1 cellular context compared by ENCODE assay signal in genomic region chr1:20481158-20481617, GRCh38.
TF ChIP-seq lines count a peak whose summit lies in the region.

No MANE protein-coding gene starts in this region.

TF ChIP-seq in GM23338, 12 proteins besides CTCF, POLR2A, EP300 and RAD21:
- TF ChIP-seq ZNF462 (CRISPR knock-in tag; IDR thresholded peaks at IDR 0.05) (no peak), EZH2phosphoT487 (IDR thresholded peaks at IDR 0.05; ENCODE audit: unreplicated experiment) (no peak), CREB1 (CRISPR knock-in tag; IDR thresholded peaks at IDR 0.05; ENCODE audit: low read depth) (no peak), ZNF114 (CRISPR knock-in tag; IDR thresholded peaks at IDR 0.05) (no peak), POLR2AphosphoS5 (IDR thresholded peaks at IDR 0.05; ENCODE audit: low read depth) (no peak), NANOG (IDR thresholded peaks at IDR 0.05; ENCODE audit: borderline replicate concordance) (no peak), JUNB (IDR thresholded peaks at IDR 0.05; ENCODE audit: unreplicated experiment) (no peak), ETS1 (IDR thresholded peaks at IDR 0.05) (no peak), ZNF331 (CRISPR knock-in tag; IDR thresholded peaks at IDR 0.05; ENCODE audit: low read depth) (no peak), STAT1 (IDR thresholded peaks at IDR 0.05; ENCODE audit: unreplicated experiment) (no peak), EZH2 (IDR thresholded peaks at IDR 0.05; ENCODE audit: low read depth, unreplicated experiment) (no peak), REST (IDR thresholded peaks at IDR 0.05; ENCODE audit: unreplicated experiment) (no peak)
